Comparison of ENCODE assay signal across 24 cellular contexts in genomic region chr21:45877821-45878469, GRCh38.
DNase-seq lines count a peak whose midpoint lies in the region; ATAC-seq, FAIRE-seq and TF ChIP-seq lines count a peak whose summit lies in the region.
"Had no signal": no experiment of that assay in that cellular context is flagged by ENCODE, and none has a peak within 500 bp of the region (broad histone marks: within the 10 kb centered on the region; RNA-seq: fewer than 3 reads in every experiment).

No MANE protein-coding gene starts in this region.

- no peaks in the 10 kb centered on the region for H3K9me3 ChIP-seq in right lobe of liver
- H3K9me3 ChIP-seq in HepG2 (ENCODE audit: low read length): no peaks in the 10 kb centered on the region
- H3K9me3 ChIP-seq in Panc1 (ENCODE audit: control insufficient read depth, insufficient read depth, low read depth, low read length): no peaks in the 10 kb centered on the region
- H3K9me3 ChIP-seq in left lung: no peaks in the 10 kb centered on the region
- H3K9me3 ChIP-seq: suprapubic skin had no signal

- H3K36me3 Mint-ChIP-seq in nephron progenitor cell (ENCODE audit: low read depth): no peaks in the 10 kb centered on the region
- H3K36me3 Mint-ChIP-seq: activated naive CD8-positive, alpha-beta T cell treated with anti-CD3 and anti-CD28 coated beads, Interleukin-2, amount 10 ng/mL, durations not matched to agents 7 days and 5 days; neural progenitor cell had no signal

- no peak overlapping the region for H2AFZ ChIP-seq in HepG2 (ENCODE audit: low read length)
- H2AFZ ChIP-seq: GM23338, neural progenitor cell had no signal

- 80% methylated on average over 1 of the region's 9 CpGs for WGBS in right lobe of liver (ENCODE audit: insufficient coverage, low coverage, low lambda C conversion rate, missing lambda C conversion rate)
- 70% methylated on average over 2 of the region's 9 CpGs for WGBS in HepG2 (ENCODE audit: low lambda C conversion rate)

- no peak overlapping the region for H3K27ac ChIP-seq in right lobe of liver
- H3K27ac ChIP-seq in HepG2 (ENCODE audit: extremely low read length, insufficient read depth, low read length): no peak overlapping the region
- H3K27ac ChIP-seq in Panc1 (ENCODE audit: low read length): no peak overlapping the region
- H3K27ac ChIP-seq in left lung: no peak overlapping the region
- H3K27ac ChIP-seq: neural progenitor cell, SK-N-MC, suprapubic skin had no signal

- H3K36me3 ChIP-seq in right lobe of liver (no peaks in the 10 kb centered on the region), HepG2 (replicated peaks in 1 of 2; ENCODE audit: control insufficient read depth in 1 of 2, insufficient read depth in 2 of 2, low read length in 2 of 2) (no peaks in the 10 kb centered on the region), Panc1 (ENCODE audit: control insufficient read depth, insufficient read depth, low read length) (no peaks in the 10 kb centered on the region), left lung (no peaks in the 10 kb centered on the region)
- H3K36me3 ChIP-seq: neural progenitor cell, suprapubic skin had no signal

- no peaks in the 10 kb centered on the region for H3K9me3 Mint-ChIP-seq in nephron progenitor cell
- H3K9me3 Mint-ChIP-seq: activated naive CD8-positive, alpha-beta T cell treated with anti-CD3 and anti-CD28 coated beads, Interleukin-2, amount 10 ng/mL, durations not matched to agents 7 days and 5 days; GM23338; neural progenitor cell had no signal

- no peak for FAIRE-seq in HepG2 (lab: Jason Lieb, UNC)
- FAIRE-seq: bronchial epithelial cell, frontal cortex had no signal

- TF ChIP-seq RAD21 in HepG2 (CRISPR knock-in tag; IDR thresholded peaks at IDR 0.05): no peak

- H3K27me3 ChIP-seq in right lobe of liver (no peaks in the 10 kb centered on the region), HepG2 (ENCODE audit: control insufficient read depth in 1 of 2, insufficient read depth in 2 of 2, low read length in 2 of 2) (peaks cover 12 to 72% of the 10 kb centered on the region in 2 experiments), Panc1 (ENCODE audit: control insufficient read depth, insufficient read depth, low read length) (no peaks in the 10 kb centered on the region), left lung (peaks cover 0 to 46% of the 10 kb centered on the region in 2 donors)
- H3K27me3 ChIP-seq: neural progenitor cell had no signal

- CTCF ChIA-PET in HepG2 (lab: Yijun Ruan, JAX; ENCODE audit: low intra/inter-chr PET ratio, low total read pairs) (no interaction called here), Panc1 (lab: Charles Lee) (no interaction called here)

- TF ChIP-seq EP300 in HepG2 (IDR thresholded peaks at IDR 0.05; ENCODE audit: low read depth in 2 of 2, low read length in 2 of 2): no peak
- TF ChIP-seq EP300 in HepG2 (CRISPR knock-in tag; IDR thresholded peaks at IDR 0.05; ENCODE audit: borderline replicate concordance): no peak

- intact Hi-C loops in right lobe of liver (cut with DNase I) (no loop called here), HepG2 (cut with micrococcal nuclease; ENCODE audit: unreplicated experiment) (no loop called here), Panc1 (cut with micrococcal nuclease; ENCODE audit: unreplicated experiment) (no loop called here), left lung (cut with DNase I) (no loop called here)

- H3K4me1 Mint-ChIP-seq in nephron progenitor cell: peaks cover 74% of the 10 kb centered on the region

- H3K27ac Mint-ChIP-seq in nephron progenitor cell: no peak overlapping the region
- H3K27ac Mint-ChIP-seq: activated naive CD8-positive, alpha-beta T cell treated with anti-CD3 and anti-CD28 coated beads, Interleukin-2, amount 10 ng/mL, durations not matched to agents 7 days and 5 days; GM23338 had no signal

- in situ Hi-C loops in HepG2 (cut with HindIII; ENCODE audit: extremely low pct_ligation_motif_present, low pct_unique_long_range_greater_than_20kb) (no loop called here), Panc1 (cut with HindIII; ENCODE audit: low pct_unique_long_range_greater_than_20kb, low sequenced_read_pairs) (no loop called here)

- no peak for ATAC-seq in right lobe of liver
- no peak for ATAC-seq in HepG2
- ATAC-seq in Panc1: peak; percentile 21; the same call in 1 of the 2 replicates
- ATAC-seq in left lung: no peak
- no peak for ATAC-seq in HG02852 (IDR thresholded peaks at IDR 0.05; ENCODE audit: unreplicated experiment)
- ATAC-seq: GM23338, PC-3 had no signal

- no peak overlapping the region for H3K4me2 ChIP-seq in HepG2 (ENCODE audit: low read depth, low read length)
- H3K4me2 ChIP-seq: GM23338, neural progenitor cell had no signal

- H3K27me3 Mint-ChIP-seq in nephron progenitor cell (ENCODE audit: low read depth, poor library complexity): peaks cover 30% of the 10 kb centered on the region

- H3K4me3 Mint-ChIP-seq in nephron progenitor cell: no peak overlapping the region
- H3K4me3 Mint-ChIP-seq: activated naive CD8-positive, alpha-beta T cell treated with anti-CD3 and anti-CD28 coated beads, Interleukin-2, amount 10 ng/mL, durations not matched to agents 7 days and 5 days; GM23338; neural progenitor cell had no signal

- no peak overlapping the region for H3K9ac ChIP-seq in HepG2 (ENCODE audit: insufficient read depth, low read depth, low read length)
- H3K9ac ChIP-seq: neural progenitor cell had no signal

- H3K4me3 ChIP-seq in right lobe of liver: no peak overlapping the region
- H3K4me3 ChIP-seq in HepG2 (replicated peaks in 1 of 3; ENCODE audit: insufficient read depth in 1 of 3, low read depth in 2 of 3, low read length in 3 of 3): no peak overlapping the region
- no peak overlapping the region for H3K4me3 ChIP-seq in Panc1 (ENCODE audit: low read depth in 2 of 2, low read length in 2 of 2)
- H3K4me3 ChIP-seq in left lung: no peak overlapping the region
- H3K4me3 ChIP-seq: GM23338, neural progenitor cell, SK-N-MC, suprapubic skin had no signal

- H3K79me2 ChIP-seq in HepG2 (ENCODE audit: insufficient read depth, low read length): no peaks in the 10 kb centered on the region

- H3K4me1 ChIP-seq in right lobe of liver: no peaks in the 10 kb centered on the region
- H3K4me1 ChIP-seq in HepG2 (ENCODE audit: insufficient read depth, low read length): 0 out of 2 replicates have a peak, but pooled peaks cover 9% of the 10 kb centered on the region
- no peaks in the 10 kb centered on the region for H3K4me1 ChIP-seq in Panc1 (ENCODE audit: control insufficient read depth, insufficient read depth, low read length)
- peaks cover 0 to 19% of the 10 kb centered on the region in 2 donors for H3K4me1 ChIP-seq in left lung

- no peaks in the 10 kb centered on the region for H4K20me1 ChIP-seq in HepG2 (ENCODE audit: insufficient read depth, low read length)

- POLR2A ChIA-PET in HepG2 (lab: Yijun Ruan, JAX): no interaction called here
- POLR2A ChIA-PET in Panc1 (lab: Charles Lee): no interaction called here

- BruUV-seq in HepG2 (replicated peaks; lab: Mats Ljungman, UMichigan): no TSS peak
- no TSS peak for BruUV-seq in Panc1 (replicated peaks; lab: Mats Ljungman, UMichigan)

- no peak for TF ChIP-seq CTCF in right lobe of liver (IDR thresholded peaks at IDR 0.05)
- TF ChIP-seq CTCF in HepG2 (CRISPR knock-in tag; IDR thresholded peaks at IDR 0.05): no peak
- no peak for TF ChIP-seq CTCF in Panc1 (IDR thresholded peaks at IDR 0.05)
- no peak for TF ChIP-seq CTCF in left lung (IDR thresholded peaks at IDR 0.05)
- no peak for TF ChIP-seq CTCF in nephron progenitor cell (IDR thresholded peaks at IDR 0.05)

- TF ChIP-seq POLR2A in right lobe of liver (IDR thresholded peaks at IDR 0.05) (no peak), HepG2 (IDR thresholded peaks at IDR 0.05; ENCODE audit: insufficient read depth in 1 of 2, low read depth in 2 of 2, low read length in 2 of 2) (no peak)

- DNase-seq in right lobe of liver (peak in 2 of 3 donors; percentile 4 to 45), HepG2 (ENCODE audit: low spot score) (no peak), Panc1 (ENCODE audit: low read depth, low spot score) (no peak), left lung (peak; percentile 25 to 37), nephron progenitor cell (no peak), germinal center (ENCODE audit: low spot score) (no peak), AG20443 (ENCODE audit: low spot score) (no peak)
- DNase-seq: activated CD4-positive, CD25-positive, alpha-beta regulatory T cell; activated naive CD8-positive, alpha-beta T cell treated with anti-CD3 and anti-CD28 coated beads, Interleukin-2, amount 10 ng/mL, durations not matched to agents 7 days and 5 days; activated T-cell treated with anti-CD3 and anti-CD28 coated beads, Interleukin-2, amount 50 U/mL, for 48 hours; COR-L47; Kasumi-1; kidney glomerular epithelial cell; midbrain; NCI-H146; NCI-H774; PC-3 had no signal

TF ChIP-seq in HepG2, 621 proteins besides CTCF, POLR2A, EP300 and RAD21 (continues in another document):
- TF ChIP-seq ZNF616 (CRISPR knock-in tag; IDR thresholded peaks at IDR 0.05; ENCODE audit: low read depth): no peak
- TF ChIP-seq, protein P1, sequence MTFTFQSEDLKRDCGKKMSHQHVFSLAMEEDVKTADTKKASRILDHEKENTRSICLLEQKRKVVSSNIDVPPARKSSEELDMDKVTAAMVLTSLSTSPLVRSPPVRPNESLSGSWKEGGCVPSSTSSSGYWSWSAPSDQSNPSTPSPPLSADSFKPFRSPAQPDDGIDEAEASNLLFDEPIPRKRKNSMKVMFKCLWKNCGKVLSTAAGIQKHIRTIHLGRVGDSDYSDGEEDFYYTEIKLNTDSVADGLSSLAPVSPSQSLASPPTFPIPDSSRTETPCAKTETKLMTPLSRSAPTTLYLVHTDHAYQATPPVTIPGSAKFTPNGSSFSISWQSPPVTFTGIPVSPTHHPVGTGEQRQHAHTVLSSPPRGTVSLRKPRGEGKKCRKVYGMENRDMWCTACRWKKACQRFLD (CRISPR knock-in tag; IDR thresholded peaks at IDR 0.05; ENCODE audit: borderline replicate concordance): no peak
- no peak for TF ChIP-seq TEAD2 (CRISPR knock-in tag; IDR thresholded peaks at IDR 0.05)
- no peak for TF ChIP-seq MXD1 (CRISPR knock-in tag; IDR thresholded peaks at IDR 0.05)
- TF ChIP-seq CHCHD3 (CRISPR knock-in tag; IDR thresholded peaks at IDR 0.05): no peak

Comparison
In these comparisons a context has a peak if more than half of its experiments do, and no peak if none do; other contexts are left out.
1. DNase-seq: peak in right lobe of liver (2 of 3) and left lung (2 of 2); none in HepG2 (single experiment), Panc1 (single experiment), nephron progenitor cell (single experiment), germinal center (single experiment) and AG20443 (single experiment).